Comparison of ENCODE assay signal across 8 cellular contexts in genomic region chr20:32017711-32018251, GRCh38. TPM values are rescaled to one million over a fixed set of nuclear protein-coding genes. Genes with fewer than 3 reads are reported as not detected.
DNase-seq lines count a peak whose midpoint lies in the region; ATAC-seq and TF ChIP-seq lines count a peak whose summit lies in the region.

No MANE protein-coding gene starts in this region.

- no peak overlapping the region for H3K27ac ChIP-seq in MM.1S (ENCODE audit: low read length)
- no peak overlapping the region for H3K27ac ChIP-seq in osteoblast (ENCODE audit: low read depth, low read length)
- no peak overlapping the region for H3K27ac ChIP-seq in GM23248

- H3K4me1 ChIP-seq in MM.1S (ENCODE audit: low read length) (peaks cover 5% of the 10 kb centered on the region; the same call in 1 of the 2 replicates), osteoblast (ENCODE audit: insufficient read depth, low read length) (no peaks in the 10 kb centered on the region), GM23248 (ENCODE audit: insufficient read depth) (no peaks in the 10 kb centered on the region)

- peaks cover 78% of the 10 kb centered on the region for H3K27me3 ChIP-seq in MM.1S (replicated peaks; ENCODE audit: insufficient read depth, low read length)
- H3K27me3 ChIP-seq in osteoblast (ENCODE audit: insufficient read depth, low read length), result peaks cover 54% of the 10 kb centered on the region
- H3K27me3 ChIP-seq in GM23248 (replicated peaks; ENCODE audit: insufficient read depth), result peaks cover 64% of the 10 kb centered on the region

- H2AFZ ChIP-seq in MM.1S (ENCODE audit: low read length) (no peak overlapping the region), osteoblast (ENCODE audit: low read length) (no peak overlapping the region), GM23248 (no peak overlapping the region)

- no peak for ATAC-seq in GM19324 (IDR thresholded peaks at IDR 0.05; ENCODE audit: low FRiP score, unreplicated experiment)

- no peak overlapping the region for H3K9ac ChIP-seq in MM.1S (ENCODE audit: low read length)
- no peak overlapping the region for H3K9ac ChIP-seq in GM23248

- H3K9me2 ChIP-seq in MM.1S (replicated peaks; ENCODE audit: insufficient read depth, low read length) (no peaks in the 10 kb centered on the region), GM23248 (ENCODE audit: insufficient read depth) (no peaks in the 10 kb centered on the region)

- H3K36me3 ChIP-seq in MM.1S (replicated peaks; ENCODE audit: insufficient read depth, low read length) (no peaks in the 10 kb centered on the region), osteoblast (ENCODE audit: insufficient read depth, low read length) (no peaks in the 10 kb centered on the region), GM23248 (ENCODE audit: low read depth) (no peaks in the 10 kb centered on the region)

- no peaks in the 10 kb centered on the region for H3K79me2 ChIP-seq in MM.1S (ENCODE audit: low read length)
- no peaks in the 10 kb centered on the region for H3K79me2 ChIP-seq in osteoblast (ENCODE audit: insufficient read depth, low read length)
- H3K79me2 ChIP-seq in GM23248 (ENCODE audit: insufficient read depth), result no peaks in the 10 kb centered on the region

- peak; percentile 34 for TF ChIP-seq CTCF in MM.1S (IDR thresholded peaks at IDR 0.05; ENCODE audit: low read length)
- TF ChIP-seq CTCF in osteoblast (IDR thresholded peaks at IDR 0.05; ENCODE audit: extremely low read depth, low read depth, low read length), result no peak

- no peaks in the 10 kb centered on the region for H4K20me1 ChIP-seq in MM.1S (ENCODE audit: insufficient read depth, low read length)
- H4K20me1 ChIP-seq in osteoblast (ENCODE audit: insufficient read depth, low read length), result no peaks in the 10 kb centered on the region
- H4K20me1 ChIP-seq in GM23248 (ENCODE audit: insufficient read depth), result no peaks in the 10 kb centered on the region

- H3K9me3 ChIP-seq in MM.1S (replicated peaks; ENCODE audit: insufficient read depth, low read length), result no peaks in the 10 kb centered on the region
- no peaks in the 10 kb centered on the region for H3K9me3 ChIP-seq in osteoblast (ENCODE audit: low read depth, low read length)
- no peaks in the 10 kb centered on the region for H3K9me3 ChIP-seq in GM23248 (ENCODE audit: low read depth)

- in situ Hi-C loops in GM23248 (cut with MboI), result no loop called here

- 3 to 4% methylated on average over 29 to 34 of the region's 35 CpGs for WGBS in GM23248 (ENCODE audit: low coverage in 1 of 2, low lambda C conversion rate in 2 of 2, missing lambda C conversion rate in 2 of 2), 2 experiments

- DNase-seq in COLO668 (lab: John Stamatoyannopoulos, UW; ENCODE audit: unreplicated experiment) (peak; percentile 95), MM.1S (peak; percentile 85), SW480 (ENCODE audit: low spot score) (peak; percentile 96), cerebellar cortex (ENCODE audit: low spot score) (peak; percentile 84), osteoblast (ENCODE audit: insufficient read length, low spot score, missing footprints) (peak; percentile 86), GM23248 (no peak), OCI-M2 (lab: John Stamatoyannopoulos, UW; ENCODE audit: unreplicated experiment) (no peak)

- H3K4me2 ChIP-seq in MM.1S (ENCODE audit: low read depth, low read length), result peak overlapping the region; percentile 43
- no peak overlapping the region for H3K4me2 ChIP-seq in osteoblast (ENCODE audit: insufficient read depth, low read length)
- no peak overlapping the region for H3K4me2 ChIP-seq in GM23248 (ENCODE audit: unreplicated experiment)

- H3K4me3 ChIP-seq in MM.1S (ENCODE audit: low read length) (peak overlapping the region; percentile 71; the same call in 1 of the 2 replicates), osteoblast (ENCODE audit: insufficient read depth, low read length) (no peak overlapping the region), GM23248 (no peak overlapping the region)

- H3F3A ChIP-seq in MM.1S (ENCODE audit: insufficient read depth, low read length), result no peaks in the 10 kb centered on the region
- no peaks in the 10 kb centered on the region for H3F3A ChIP-seq in GM23248 (ENCODE audit: insufficient read depth)

RNA-seq across cellular contexts. Expression of gene CCM2L, which starts 7.5 kb away (rescaled TPM):
- total RNA-seq in osteoblast, result not detected in 2 replicates
- not detected in 2 replicates for total RNA-seq in GM23248 (2014; rRNA removed; shearing (Covaris generic))
- not detected in 2 replicates for polyA plus RNA-seq in GM23248 (2016; fragmentation: Nextera tagmentation; extraction: Ambion mirVana)

RNA-seq across cellular contexts. Expression of gene HCK, which starts 34.3 kb away (rescaled TPM):
- total RNA-seq in osteoblast, result 0.36 TPM in 1 of 2 replicates, not detected in the other
- total RNA-seq in GM23248 (2014; rRNA removed; shearing (Covaris generic)), result not detected in 2 replicates
- polyA plus RNA-seq in GM23248 (2016; fragmentation: Nextera tagmentation; extraction: Ambion mirVana), result not detected in 2 replicates

RNA-seq across cellular contexts. Expression of gene XKR7, which starts 49.8 kb away (rescaled TPM):
- under 0.01 TPM in 1 of 2 replicates, not detected in the other for total RNA-seq in osteoblast
- not detected in 2 replicates for total RNA-seq in GM23248 (2014; rRNA removed; shearing (Covaris generic))
- not detected in 2 replicates for polyA plus RNA-seq in GM23248 (2016; fragmentation: Nextera tagmentation; extraction: Ambion mirVana)

Comparison
In these comparisons a context has a peak if more than half of its experiments do, and no peak if none do; other contexts are left out.
1. DNase-seq: peak in COLO668 (single experiment), MM.1S (single experiment), SW480 (single experiment), cerebellar cortex (single experiment) and osteoblast (single experiment); none in GM23248 (single experiment) and OCI-M2 (single experiment).